In genomic region chr20:44701116-44701865, GRCh38 we compare ENCODE assay signal across 13 cellular contexts. TPM values are rescaled to one million over a fixed set of nuclear protein-coding genes. Genes with fewer than 3 reads are reported as not detected.
A peak's percentile ranks its signal among the peaks of the same experiment; 100 is the strongest.
DNase-seq lines count a peak whose midpoint lies in the region; ATAC-seq and TF ChIP-seq lines count a peak whose summit lies in the region.
"Had no signal": no experiment of that assay in that cellular context is flagged by ENCODE, and none has a peak within 500 bp of the region (broad histone marks: within the 10 kb centered on the region; RNA-seq: fewer than 3 reads in every experiment).

No MANE protein-coding gene starts in this region.

- H3K4me1 ChIP-seq in RWPE2 (ENCODE audit: insufficient read depth, poor library complexity, severe bottlenecking) (peaks cover 16% of the 10 kb centered on the region), gastroesophageal sphincter (peaks cover 5 to 75% (median 31%) of the 10 kb centered on the region in 3 donors), suprapubic skin (peaks cover 43% of the 10 kb centered on the region), colonic mucosa (no peaks in the 10 kb centered on the region)

- ATAC-seq in RWPE2 (ENCODE audit: low read depth) (peak; percentile 46), gastroesophageal sphincter (no peak), GM21576 (IDR thresholded peaks at IDR 0.05; ENCODE audit: unreplicated experiment) (no peak)
- ATAC-seq: stimulated activated naive CD8-positive, alpha-beta T cell treated with anti-CD3 and anti-CD28 coated beads, Interleukin-15, Interleukin-2, amounts not matched to agents 100 U/mL and 50 U/mL, for 24 hours had no signal

- H3K9ac ChIP-seq in colonic mucosa (ENCODE audit: low read depth in 2 of 2, low read length in 2 of 2): no peak overlapping the region

- TF ChIP-seq EP300 in gastroesophageal sphincter (IDR thresholded peaks at IDR 0.05) (no peak), suprapubic skin (IDR thresholded peaks at IDR 0.05) (no peak)

- H3K36me3 ChIP-seq in RWPE2 (ENCODE audit: low read depth) (no peaks in the 10 kb centered on the region), gastroesophageal sphincter (no peaks in the 10 kb centered on the region), suprapubic skin (no peaks in the 10 kb centered on the region), colonic mucosa (no peaks in the 10 kb centered on the region)

- intact Hi-C loops in colonic mucosa (cut with DNase I): no loop called here

- H3K27ac ChIP-seq in RWPE2 (ENCODE audit: poor library complexity, severe bottlenecking) (no peak overlapping the region), gastroesophageal sphincter (peak overlapping the region; percentile 15 to 86 (median 82)), suprapubic skin (peak overlapping the region; percentile 12), colonic mucosa (no peak overlapping the region)

- 59 to 85% methylated on average over 2 to 3 of the region's 15 CpGs for WGBS in gastroesophageal sphincter (ENCODE audit: low coverage in 1 of 2), 2 donors
- WGBS in suprapubic skin: 77% methylated on average over 15 of the region's 15 CpGs

- H3K9me3 ChIP-seq in RWPE2 (ENCODE audit: severe bottlenecking) (no peaks in the 10 kb centered on the region), gastroesophageal sphincter (no peaks in the 10 kb centered on the region), suprapubic skin (no peaks in the 10 kb centered on the region), colonic mucosa (no peaks in the 10 kb centered on the region)

- H3K4me3 ChIP-seq in RWPE2 (ENCODE audit: severe bottlenecking): no peak overlapping the region
- no peak overlapping the region for H3K4me3 ChIP-seq in gastroesophageal sphincter
- no peak overlapping the region for H3K4me3 ChIP-seq in suprapubic skin
- no peak overlapping the region for H3K4me3 ChIP-seq in colonic mucosa

- H3K27me3 ChIP-seq in RWPE2 (ENCODE audit: insufficient read depth, poor library complexity, severe bottlenecking): no peaks in the 10 kb centered on the region
- H3K27me3 ChIP-seq in gastroesophageal sphincter: no peaks in the 10 kb centered on the region
- no peaks in the 10 kb centered on the region for H3K27me3 ChIP-seq in suprapubic skin
- no peaks in the 10 kb centered on the region for H3K27me3 ChIP-seq in colonic mucosa

- TF ChIP-seq POLR2A in gastroesophageal sphincter (IDR thresholded peaks at IDR 0.05): no peak
- TF ChIP-seq POLR2A in suprapubic skin (IDR thresholded peaks at IDR 0.05): no peak

- TF ChIP-seq CTCF in RWPE2 (IDR thresholded peaks at IDR 0.05; ENCODE audit: poor library complexity, severe bottlenecking) (no peak), gastroesophageal sphincter (IDR thresholded peaks at IDR 0.05) (no peak), suprapubic skin (IDR thresholded peaks at IDR 0.05) (no peak), colonic mucosa (IDR thresholded peaks at IDR 0.05) (no peak)

- DNase-seq in NCI-H1092 treated with DMSO at 0.1 percent for 48 hours (lab: John Stamatoyannopoulos, UW): peak; percentile 20
- no peak for DNase-seq in NCI-H1092 (lab: John Stamatoyannopoulos, UW)
- DNase-seq in RWPE2 (ENCODE audit: low spot score): peak; percentile 78
- DNase-seq in suprapubic skin (ENCODE audit: low spot score in 2 of 2): no peak
- no peak for DNase-seq in NCI-H2107 (lab: John Stamatoyannopoulos, UW)
- DNase-seq in colonic mucosa: no peak
- DNase-seq: activated B cell treated with CpG ODN at 0.5 μM for 24 hours; dermis blood vessel endothelial cell; NCI-H1105; stimulated activated naive CD8-positive, alpha-beta T cell treated with anti-CD3 and anti-CD28 coated beads, Interleukin-15, Interleukin-2, amounts not matched to agents 100 U/mL and 50 U/mL, for 24 hours had no signal

RNA-seq across cellular contexts. Expression of gene CCN5, which starts 13.9 kb away (rescaled TPM):
- total RNA-seq in gastroesophageal sphincter (100 to 1,000 TPM in 3 of 4 donors, 10 to 100 TPM in 1; 52.9 to 359 (median 146) TPM), suprapubic skin (100 to 1,000 TPM in 2 of 4 donors, 10 to 100 TPM in 2; 40.1 to 137 (median 87.9) TPM), colonic mucosa (1 to 10 TPM in 1 of 2 donors, under 1 TPM in 1; 0.84 to 2.9 TPM)
- total RNA-seq: A673, activated B cell treated with CpG ODN at 0.5 μM for 24 hours, dermis blood vessel endothelial cell had no signal

RNA-seq across cellular contexts. Expression of gene KCNK15, which starts 44.4 kb away (rescaled TPM):
- 1 to 10 TPM; 1.3 to 4.7 (median 2.8) TPM for total RNA-seq in gastroesophageal sphincter
- total RNA-seq in suprapubic skin: 1 to 10 TPM in 3 of 4 donors, under 1 TPM in 1; 0.57 to 1.9 (median 1.4) TPM
- under 1 TPM; 0.21 to 0.27 TPM for total RNA-seq in colonic mucosa
- total RNA-seq: A673 had no signal

RNA-seq across cellular contexts. Expression of gene ADA, which starts 49.8 kb away (rescaled TPM):
- total RNA-seq in gastroesophageal sphincter (10 to 100 TPM in 2 of 4 donors, 1 to 10 TPM in 2; 7.6 to 14.5 (median 10.4) TPM), suprapubic skin (1 to 10 TPM; 4.1 to 9.4 (median 7.8) TPM), colonic mucosa (1 to 10 TPM; 2.4 to 4.5 TPM)

Comparison
In these comparisons a context has a peak if more than half of its experiments do, and no peak if none do; other contexts are left out.
1. DNase-seq: peak in NCI-H1092 treated with DMSO at 0.1 percent for 48 hours (single experiment) and RWPE2 (single experiment); none in NCI-H1092 (single experiment), suprapubic skin (0 of 2), NCI-H2107 (single experiment) and colonic mucosa (single experiment).
2. H3K27ac ChIP-seq: peak in gastroesophageal sphincter (4 of 4) and suprapubic skin (single experiment); none in RWPE2 (single experiment) and colonic mucosa (single experiment).
3. RNA of gene CCN5, which starts 13.9 kb away (total RNA-seq): 52.9 to 359 TPM in gastroesophageal sphincter and 40.1 to 137 TPM in suprapubic skin; 0.84 to 2.9 TPM in colonic mucosa; every median in the first group is over 10 times any median in the second.